1 cellular context compared by ENCODE assay signal in genomic region chr4:163251204-163251603, GRCh38.
TF ChIP-seq lines count a peak whose summit lies in the region.

No MANE protein-coding gene starts in this region.

TF ChIP-seq in H1, 55 proteins besides CTCF, POLR2A, EP300 and RAD21 (continued from another document):
- TF ChIP-seq ATF3 (IDR thresholded peaks at IDR 0.05; ENCODE audit: insufficient read depth, low read depth, low read length) = no peak
- no peak for TF ChIP-seq ZNF274 (IDR thresholded peaks at IDR 0.05; ENCODE audit: borderline replicate concordance, extremely low read depth, low read length)
- no peak for TF ChIP-seq FOSL1 (IDR thresholded peaks at IDR 0.05; ENCODE audit: insufficient read depth, low read depth, low read length)
- TF ChIP-seq BACH1 (IDR thresholded peaks at IDR 0.05; ENCODE audit: low read length) = no peak
- TF ChIP-seq CHD7 (IDR thresholded peaks at IDR 0.05; ENCODE audit: insufficient replicate concordance, low read length) = no peak
- no peak for TF ChIP-seq NANOG (IDR thresholded peaks at IDR 0.05; ENCODE audit: insufficient read depth, low read depth, low read length, poor library complexity, severe bottlenecking)
- no peak for TF ChIP-seq TAF1 (IDR thresholded peaks at IDR 0.05; ENCODE audit: low read depth, low read length)
- no peak for TF ChIP-seq SRF (IDR thresholded peaks at IDR 0.05; ENCODE audit: low read depth, low read length)
- TF ChIP-seq RNF2 (IDR thresholded peaks at IDR 0.05; ENCODE audit: borderline replicate concordance, low read depth, low read length, missing control alignments, poor library complexity, severe bottlenecking) = no peak
- TF ChIP-seq CHD1 (IDR thresholded peaks at IDR 0.05; ENCODE audit: low read depth, low read length) = no peak
- TF ChIP-seq KDM1A (IDR thresholded peaks at IDR 0.05; ENCODE audit: borderline replicate concordance, low read length) = no peak
- TF ChIP-seq RXRA (IDR thresholded peaks at IDR 0.05; ENCODE audit: insufficient read depth, low read depth, low read length) = no peak
- no peak for TF ChIP-seq SP2 (IDR thresholded peaks at IDR 0.05; ENCODE audit: low read length)
